ENCODE assay signal across 8 cellular contexts in genomic region chr17:41967141-41967920, GRCh38. TPM values are rescaled to one million over a fixed set of nuclear protein-coding genes. Genes with fewer than 3 reads are reported as not detected.
DNase-seq lines count a peak whose midpoint lies in the region; ATAC-seq and TF ChIP-seq lines count a peak whose summit lies in the region.

No MANE protein-coding gene starts in this region.

- H3K27ac Mint-ChIP-seq in activated T-cell treated with anti-CD3 and anti-CD28 coated beads, Interleukin-2, amount 50 U/mL, for 72 hours = peak overlapping the region; percentile 85

- H3K4me2 ChIP-seq in osteoblast (ENCODE audit: insufficient read depth, low read length) = peak overlapping the region; percentile 95

- H3K27ac ChIP-seq in 22Rv1 = peak overlapping the region; percentile 87
- H3K27ac ChIP-seq in osteoblast (ENCODE audit: low read depth, low read length) = peak overlapping the region; percentile 75

- peaks cover 34% of the 10 kb centered on the region for H3K4me1 ChIP-seq in osteoblast (ENCODE audit: insufficient read depth, low read length)

- peaks cover 55% of the 10 kb centered on the region for H3K4me1 Mint-ChIP-seq in activated T-cell treated with anti-CD3 and anti-CD28 coated beads, Interleukin-2, amount 50 U/mL, for 72 hours (ENCODE audit: low read depth)

- no peaks in the 10 kb centered on the region for H3K9me3 ChIP-seq in MG63
- H3K9me3 ChIP-seq in osteoblast (ENCODE audit: low read depth, low read length) = no peaks in the 10 kb centered on the region

- no peaks in the 10 kb centered on the region for H3K9me3 Mint-ChIP-seq in activated T-cell treated with anti-CD3 and anti-CD28 coated beads, Interleukin-2, amount 50 U/mL, for 72 hours

- no peak overlapping the region for H2AFZ ChIP-seq in osteoblast (ENCODE audit: low read length)

- H3K4me3 ChIP-seq in MG63 (peak overlapping the region; percentile 88), foreskin fibroblast (ENCODE audit: low read depth in 1 of 2, low read length in 2 of 2) (peak overlapping the region; percentile 81 to 95), osteoblast (ENCODE audit: insufficient read depth, low read length) (peak overlapping the region; percentile 88)

- H3K36me3 ChIP-seq in MG63 (peaks cover 40% of the 10 kb centered on the region), osteoblast (ENCODE audit: insufficient read depth, low read length) (peaks cover 39% of the 10 kb centered on the region)

- H3K27me3 ChIP-seq in MG63 (no peaks in the 10 kb centered on the region), osteoblast (ENCODE audit: insufficient read depth, low read length) (no peaks in the 10 kb centered on the region)

- peaks cover 30% of the 10 kb centered on the region for H4K20me1 ChIP-seq in osteoblast (ENCODE audit: insufficient read depth, low read length)

- no peak for TF ChIP-seq CTCF in 22Rv1 (IDR thresholded peaks at IDR 0.05)
- no peak for TF ChIP-seq CTCF in foreskin fibroblast (IDR thresholded peaks at IDR 0.05; ENCODE audit: low read depth, low read length)
- TF ChIP-seq CTCF in osteoblast (IDR thresholded peaks at IDR 0.05; ENCODE audit: extremely low read depth, low read depth, low read length) = no peak

- no peak for DNase-seq in MG63
- peak; percentile 57 to 58 for DNase-seq in activated T-cell treated with anti-CD3 and anti-CD28 coated beads, Interleukin-2, amount 50 U/mL, for 72 hours
- DNase-seq in foreskin fibroblast = no peak
- DNase-seq in osteoblast (ENCODE audit: insufficient read length, low spot score, missing footprints) = peak; percentile 88
- no peak for DNase-seq in DMS153 treated with DMSO at 0.1 percent for 48 hours (lab: John Stamatoyannopoulos, UW; ENCODE audit: unreplicated experiment)
- no peak for DNase-seq in mesenteric fat pad (ENCODE audit: low spot score)

- peak overlapping the region; percentile 73 to 79 for H3K4me3 Mint-ChIP-seq in activated T-cell treated with anti-CD3 and anti-CD28 coated beads, Interleukin-2, amount 50 U/mL, for 72 hours

- H3K79me2 ChIP-seq in osteoblast (ENCODE audit: insufficient read depth, low read length) = peaks cover 52% of the 10 kb centered on the region

- ATAC-seq in GM18861 (IDR thresholded peaks at IDR 0.05; ENCODE audit: unreplicated experiment) = peak; percentile 5
- peak; percentile 24 to 27 for ATAC-seq in activated T-cell treated with anti-CD3 and anti-CD28 coated beads, Interleukin-2, amount 50 U/mL, for 72 hours (replicated peaks in 1 of 2)

- H3K36me3 Mint-ChIP-seq in activated T-cell treated with anti-CD3 and anti-CD28 coated beads, Interleukin-2, amount 50 U/mL, for 72 hours (ENCODE audit: insufficient read depth in 2 of 2) = peaks cover 5 to 6% of the 10 kb centered on the region in 2 donors

- H3K27me3 Mint-ChIP-seq in activated T-cell treated with anti-CD3 and anti-CD28 coated beads, Interleukin-2, amount 50 U/mL, for 72 hours (ENCODE audit: low read depth) = no peaks in the 10 kb centered on the region

RNA-seq across cellular contexts. Expression of gene CNP, which starts 0.7 kb away (rescaled TPM):
- 64.0 and 97.2 TPM in 2 replicates for total RNA-seq in MG63 (2014; rRNA removed; shearing (Covaris generic); ENCODE audit: low replicate concordance)
- total RNA-seq in activated T-cell treated with anti-CD3 and anti-CD28 coated beads, Interleukin-2, amount 50 U/mL, for 72 hours = 10 to 100 TPM; 51.4 to 53.8 TPM
- total RNA-seq in osteoblast = 87.6 and 96.4 TPM in 2 replicates
- total RNA-seq in mesenteric fat pad = 84.0 TPM

RNA-seq across cellular contexts. Expression of gene ODAD4, which starts 36.9 kb away (rescaled TPM):
- not detected in 2 replicates for total RNA-seq in MG63 (2014; rRNA removed; shearing (Covaris generic); ENCODE audit: low replicate concordance)
- total RNA-seq in activated T-cell treated with anti-CD3 and anti-CD28 coated beads, Interleukin-2, amount 50 U/mL, for 72 hours = 1 to 10 TPM in 1 of 2 donors, under 1 TPM in 1; 0.72 to 1.6 TPM
- 1.1 and 1.5 TPM in 2 replicates for total RNA-seq in osteoblast
- total RNA-seq in mesenteric fat pad = 0.48 TPM

RNA-seq across cellular contexts. Expression of gene ACLY, which starts 48.6 kb away (rescaled TPM):
- total RNA-seq in MG63 (2014; rRNA removed; shearing (Covaris generic); ENCODE audit: low replicate concordance) = 151 and 195 TPM in 2 replicates
- total RNA-seq in activated T-cell treated with anti-CD3 and anti-CD28 coated beads, Interleukin-2, amount 50 U/mL, for 72 hours = 100 to 1,000 TPM; 124 to 129 TPM
- 271 and 273 TPM in 2 replicates for total RNA-seq in osteoblast
- 140 TPM for total RNA-seq in mesenteric fat pad

RNA-seq across cellular contexts. Expression of gene DNAJC7, which starts 49.9 kb away (rescaled TPM):
- 121 and 123 TPM in 2 replicates for total RNA-seq in MG63 (2014; rRNA removed; shearing (Covaris generic); ENCODE audit: low replicate concordance)
- 100 to 1,000 TPM; 106 to 117 TPM for total RNA-seq in activated T-cell treated with anti-CD3 and anti-CD28 coated beads, Interleukin-2, amount 50 U/mL, for 72 hours
- total RNA-seq in osteoblast (75.3 and 76.3 TPM in 2 replicates), mesenteric fat pad (74.8 TPM)

RNA-seq across cellular contexts. Expression of gene NKIRAS2, which starts 52.6 kb away (rescaled TPM):
- total RNA-seq in MG63 (2014; rRNA removed; shearing (Covaris generic); ENCODE audit: low replicate concordance) = 77.5 and 86.3 TPM in 2 replicates
- 10 to 100 TPM; 18.6 to 24.3 TPM for total RNA-seq in activated T-cell treated with anti-CD3 and anti-CD28 coated beads, Interleukin-2, amount 50 U/mL, for 72 hours
- 38.0 and 39.1 TPM in 2 replicates for total RNA-seq in osteoblast
- total RNA-seq in mesenteric fat pad = 30.9 TPM

Comparison
In these comparisons a context has a peak if more than half of its experiments do, and no peak if none do; other contexts are left out.
1. DNase-seq: peak in activated T-cell treated with anti-CD3 and anti-CD28 coated beads, Interleukin-2, amount 50 U/mL, for 72 hours (2 of 2) and osteoblast (single experiment); none in MG63 (single experiment), foreskin fibroblast (0 of 2), DMS153 treated with DMSO at 0.1 percent for 48 hours (single experiment) and mesenteric fat pad (single experiment).
2. Peak in every context shown above with its lines, with median percentiles within 50 percentile points of each other: H3K4me3 ChIP-seq.